8 cellular contexts compared by ENCODE assay signal in the genomic region with DNA sequence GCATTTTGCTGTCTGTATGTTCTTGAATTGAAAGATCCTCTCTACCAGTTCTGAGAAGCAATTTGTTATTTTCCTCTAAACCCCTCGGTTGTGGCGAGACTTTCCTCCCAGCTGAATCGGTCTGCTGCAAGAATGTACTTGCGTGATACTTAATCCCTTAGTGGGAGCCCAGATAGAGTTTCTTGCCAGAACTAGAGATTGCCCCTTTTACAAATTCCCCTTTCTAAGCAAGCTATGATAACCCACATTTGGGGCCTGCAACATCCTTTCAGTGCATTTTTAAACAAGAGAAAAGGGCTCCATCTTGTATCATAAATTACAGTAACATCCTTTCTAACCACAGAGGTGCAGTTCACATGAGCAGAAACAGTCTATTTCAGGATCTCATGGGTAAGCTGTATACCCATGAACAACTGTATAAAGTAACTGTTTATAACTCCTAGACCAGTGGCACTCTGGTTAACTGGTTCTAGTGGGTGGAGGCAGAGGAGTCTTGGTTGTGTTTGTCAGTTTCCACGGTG.
DNase-seq lines count a peak whose midpoint lies in the region; ATAC-seq and TF ChIP-seq lines count a peak whose summit lies in the region.

No MANE protein-coding gene starts in this region.

- peak overlapping the region; percentile 64 for H3K4me3 Mint-ChIP-seq in activated T-helper 2 cell treated with anti-CD3 and anti-CD28 coated beads, Interferon-gamma antibody, Interleukin-2, Interleukin-4, amounts not matched to agents 10 μg/mL and 5 μg/mL and 100 μg/mL, durations not matched to agents 14 hours and 24 hours and 36 hours (ENCODE audit: low read depth)
- H3K4me3 Mint-ChIP-seq in natural killer cell treated with Interleukin-12 subunit alpha and Interleukin-12 subunit beta and Interleukin-15 and Interleukin-18, amount 100 ng/mL, for 72 hours: peak overlapping the region; percentile 74

- peaks cover 43% of the 10 kb centered on the region for H3K4me1 Mint-ChIP-seq in activated T-helper 2 cell treated with anti-CD3 and anti-CD28 coated beads, Interferon-gamma antibody, Interleukin-2, Interleukin-4, amounts not matched to agents 10 μg/mL and 5 μg/mL and 100 μg/mL, durations not matched to agents 14 hours and 24 hours and 36 hours (ENCODE audit: low read depth)
- peaks cover 35 to 40% of the 10 kb centered on the region in 2 donors for H3K4me1 Mint-ChIP-seq in natural killer cell treated with Interleukin-12 subunit alpha and Interleukin-12 subunit beta and Interleukin-15 and Interleukin-18, amount 100 ng/mL, for 72 hours (ENCODE audit: low read depth in 2 of 2)

- in situ Hi-C loops in GM13976 (cut with MboI; ENCODE audit: low sequenced_read_pairs, unreplicated experiment): no loop called here

- H3K27me3 Mint-ChIP-seq in activated T-helper 2 cell treated with anti-CD3 and anti-CD28 coated beads, Interferon-gamma antibody, Interleukin-2, Interleukin-4, amounts not matched to agents 10 μg/mL and 5 μg/mL and 100 μg/mL, durations not matched to agents 14 hours and 24 hours and 36 hours (ENCODE audit: low read depth): no peaks in the 10 kb centered on the region
- peaks cover 0 to 2% of the 10 kb centered on the region in 2 donors for H3K27me3 Mint-ChIP-seq in natural killer cell treated with Interleukin-12 subunit alpha and Interleukin-12 subunit beta and Interleukin-15 and Interleukin-18, amount 100 ng/mL, for 72 hours

- H3K36me3 Mint-ChIP-seq in activated T-helper 2 cell treated with anti-CD3 and anti-CD28 coated beads, Interferon-gamma antibody, Interleukin-2, Interleukin-4, amounts not matched to agents 10 μg/mL and 5 μg/mL and 100 μg/mL, durations not matched to agents 14 hours and 24 hours and 36 hours (ENCODE audit: low read depth): no peaks in the 10 kb centered on the region
- no peaks in the 10 kb centered on the region for H3K36me3 Mint-ChIP-seq in natural killer cell treated with Interleukin-12 subunit alpha and Interleukin-12 subunit beta and Interleukin-15 and Interleukin-18, amount 100 ng/mL, for 72 hours

- DNase-seq in GM13976 (ENCODE audit: low spot score) (peak; percentile 55), HuH-7.5 (ENCODE audit: low spot score) (no peak), DMS53 (lab: John Stamatoyannopoulos, UW) (no peak), midbrain (lab: John Stamatoyannopoulos, UW) (no peak)
- DNase-seq in activated T-helper 2 cell treated with anti-CD3 and anti-CD28 coated beads, Interferon-gamma antibody, Interleukin-2, Interleukin-4, amounts not matched to agents 10 μg/mL and 5 μg/mL and 100 μg/mL, durations not matched to agents 14 hours and 24 hours and 36 hours (ENCODE audit: low spot score): peak; percentile 19
- no peak for DNase-seq in natural killer cell treated with Interleukin-12 subunit alpha and Interleukin-12 subunit beta and Interleukin-15 and Interleukin-18, amount 100 ng/mL, for 72 hours (ENCODE audit: low spot score)
- no peak for DNase-seq in activated CD8-positive, alpha-beta memory T cell treated with anti-CD3 and anti-CD28 coated beads, Interleukin-2, amount 50 U/mL, for 48 hours

- H3K9me3 Mint-ChIP-seq in activated T-helper 2 cell treated with anti-CD3 and anti-CD28 coated beads, Interferon-gamma antibody, Interleukin-2, Interleukin-4, amounts not matched to agents 10 μg/mL and 5 μg/mL and 100 μg/mL, durations not matched to agents 14 hours and 24 hours and 36 hours: no peaks in the 10 kb centered on the region
- no peaks in the 10 kb centered on the region for H3K9me3 Mint-ChIP-seq in natural killer cell treated with Interleukin-12 subunit alpha and Interleukin-12 subunit beta and Interleukin-15 and Interleukin-18, amount 100 ng/mL, for 72 hours

- peak overlapping the region; percentile 97 for H3K27ac Mint-ChIP-seq in activated T-helper 2 cell treated with anti-CD3 and anti-CD28 coated beads, Interferon-gamma antibody, Interleukin-2, Interleukin-4, amounts not matched to agents 10 μg/mL and 5 μg/mL and 100 μg/mL, durations not matched to agents 14 hours and 24 hours and 36 hours
- peak overlapping the region; percentile 87 to 91 for H3K27ac Mint-ChIP-seq in natural killer cell treated with Interleukin-12 subunit alpha and Interleukin-12 subunit beta and Interleukin-15 and Interleukin-18, amount 100 ng/mL, for 72 hours

- ATAC-seq in HG03064 (IDR thresholded peaks at IDR 0.05; ENCODE audit: low read depth, unreplicated experiment): peak; percentile 40
- ATAC-seq in natural killer cell treated with Interleukin-12 subunit alpha and Interleukin-12 subunit beta and Interleukin-15 and Interleukin-18, amount 100 ng/mL, for 72 hours: peak; percentile 60 to 71

- intact Hi-C loops in activated T-helper 2 cell treated with anti-CD3 and anti-CD28 coated beads, Interferon-gamma antibody, Interleukin-2, Interleukin-4, amounts not matched to agents 10 μg/mL and 5 μg/mL and 100 μg/mL, durations not matched to agents 14 hours and 24 hours and 36 hours (cut with micrococcal nuclease): loop anchor here (1.0 to 5.0 kb wide), 4 partner anchors 50 to 242 kb away; no protein-coding TSS in a partner anchor

- TF ChIP-seq CTCF in GM13976 (IDR thresholded peaks at IDR 0.05; ENCODE audit: borderline replicate concordance, control extremely low read depth, extremely low read depth, insufficient read depth, missing control alignments): no peak

Comparison
In these comparisons a context has a peak if more than half of its experiments do, and no peak if none do; other contexts are left out.
1. DNase-seq: peak in GM13976 (single experiment) and activated T-helper 2 cell treated with anti-CD3 and anti-CD28 coated beads, Interferon-gamma antibody, Interleukin-2, Interleukin-4, amounts not matched to agents 10 μg/mL and 5 μg/mL and 100 μg/mL, durations not matched to agents 14 hours and 24 hours and 36 hours (single experiment); none in natural killer cell treated with Interleukin-12 subunit alpha and Interleukin-12 subunit beta and Interleukin-15 and Interleukin-18, amount 100 ng/mL, for 72 hours (single experiment), HuH-7.5 (single experiment), activated CD8-positive, alpha-beta memory T cell treated with anti-CD3 and anti-CD28 coated beads, Interleukin-2, amount 50 U/mL, for 48 hours (single experiment), DMS53 (single experiment) and midbrain (single experiment).